Comparison of ENCODE assay signal across 15 cellular contexts in the genomic region with DNA sequence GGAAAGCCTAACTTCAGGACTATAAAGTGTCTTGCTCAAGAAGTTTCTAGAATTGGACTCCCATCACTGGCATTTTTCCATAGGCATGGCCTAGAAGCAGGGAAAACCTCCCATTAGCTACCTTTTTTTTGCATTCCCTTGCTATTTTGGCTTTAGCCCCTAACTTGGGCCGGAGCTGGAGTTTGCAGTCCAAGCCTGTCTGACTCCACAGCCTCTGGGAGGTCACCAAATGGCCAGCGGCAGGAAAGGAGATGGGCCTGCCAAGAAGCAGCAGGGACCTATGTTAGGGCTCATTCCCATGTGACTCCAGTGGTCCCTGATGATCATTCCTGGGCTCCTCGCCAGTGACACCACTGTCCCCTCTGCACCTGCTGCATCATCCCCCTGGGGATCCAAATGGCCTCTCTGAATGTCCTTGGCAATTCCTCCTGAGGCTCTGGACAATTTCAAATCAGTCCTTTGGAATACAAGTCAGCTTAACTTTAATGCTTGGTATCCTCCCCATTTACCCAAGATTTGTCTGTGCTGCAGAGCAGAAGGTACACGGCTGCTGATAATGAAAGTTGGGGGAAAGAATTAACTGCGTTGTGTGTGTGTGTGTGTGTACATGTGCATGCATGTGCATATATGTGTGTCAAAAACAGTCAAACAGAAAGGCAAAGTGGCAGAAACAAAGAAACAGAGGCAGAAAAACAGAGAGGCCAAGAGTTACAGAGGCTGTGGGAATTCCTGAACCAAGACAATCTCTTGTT.
DNase-seq lines count a peak whose midpoint lies in the region; ATAC-seq, FAIRE-seq and TF ChIP-seq lines count a peak whose summit lies in the region.
"Had no signal": no experiment of that assay in that cellular context is flagged by ENCODE, and none has a peak within 500 bp of the region (broad histone marks: within the 10 kb centered on the region; RNA-seq: fewer than 3 reads in every experiment).

No MANE protein-coding gene starts in this region.

- peaks cover 75% of the 10 kb centered on the region for H3K4me1 ChIP-seq in A549
- H3K4me1 ChIP-seq in PC-3 (ENCODE audit: insufficient read depth, low read length), result peaks cover 74% of the 10 kb centered on the region
- H3K4me1 ChIP-seq in gastroesophageal sphincter, result peaks cover 30 to 91% (median 33%) of the 10 kb centered on the region in 3 donors
- peaks cover 13 to 14% of the 10 kb centered on the region in 2 donors for H3K4me1 ChIP-seq in neuronal stem cell (ENCODE audit: control insufficient read depth in 2 of 2, insufficient read depth in 1 of 2, low read depth in 1 of 2, low read length in 2 of 2)

- ATAC-seq in A549 (no peak), PC-3 (no peak), gastroesophageal sphincter (peak; percentile 56), HG02678 (IDR thresholded peaks at IDR 0.05; ENCODE audit: unreplicated experiment) (no peak)
- ATAC-seq in activated CD4-positive, CD25-positive, alpha-beta regulatory T cell treated with anti-CD3 and anti-CD28 coated beads, Interleukin-2, amount 50 U/mL, for 24 hours, result no peak
- no peak for ATAC-seq in activated naive CD4-positive, alpha-beta T cell treated with anti-CD3 and anti-CD28 coated beads, Interleukin-2, amount 50 U/mL, for 72 hours
- ATAC-seq: T-helper 17 cell had no signal

- no peak overlapping the region for H3K14ac ChIP-seq in neuronal stem cell (ENCODE audit: low read length)

- no peak overlapping the region for H4K91ac ChIP-seq in neuronal stem cell (ENCODE audit: low read depth, low read length, poor library complexity)

- no peaks in the 10 kb centered on the region for H3K9me3 ChIP-seq in A549
- H3K9me3 ChIP-seq in PC-3 (ENCODE audit: low read length), result no peaks in the 10 kb centered on the region
- H3K9me3 ChIP-seq in gastroesophageal sphincter, result no peaks in the 10 kb centered on the region
- peaks cover 0 to 3% of the 10 kb centered on the region in 2 donors for H3K9me3 ChIP-seq in neuronal stem cell (replicated peaks in 1 of 2; ENCODE audit: control insufficient read depth in 2 of 2, insufficient read depth in 1 of 2, low read depth in 1 of 2, low read length in 2 of 2)

- no peak overlapping the region for H2BK5ac ChIP-seq in neuronal stem cell (ENCODE audit: low read length)

- no peak for TF ChIP-seq EP300 in A549 (IDR thresholded peaks at IDR 0.05)
- no peak for TF ChIP-seq EP300 in gastroesophageal sphincter (IDR thresholded peaks at IDR 0.05)

- FAIRE-seq in A549 (lab: Jason Lieb, UNC), result no peak

- H3K79me2 ChIP-seq in PC-3 (ENCODE audit: low read length), result no peaks in the 10 kb centered on the region

- no peaks in the 10 kb centered on the region for H3K79me1 ChIP-seq in neuronal stem cell (ENCODE audit: low read depth, low read length)

- H3K18ac ChIP-seq in neuronal stem cell (ENCODE audit: low read length), result peak overlapping the region; percentile 29

- CTCF ChIA-PET in A549 (lab: Yijun Ruan, JAX), result interaction anchor here (0.6 to 1.3 kb wide), 7 partner anchors 8 to 1028 kb away, joined by 3 to 4 read pairs (median 3); no protein-coding TSS in a partner anchor
- CTCF ChIA-PET in PC-3 (lab: Charles Lee), result no interaction called here

- DNase-seq in A549 (ENCODE audit: low read depth in 1 of 2, low spot score in 1 of 2), result no peak
- no peak for DNase-seq in PC-3
- no peak for DNase-seq in neuronal stem cell (ENCODE audit: low spot score)
- DNase-seq in NCI-H1105 treated with DMSO at 0.1 percent for 48 hours (lab: John Stamatoyannopoulos, UW), result no peak
- no peak for DNase-seq in activated naive CD4-positive, alpha-beta T cell treated with anti-CD3 and anti-CD28 coated beads, Interleukin-2, amount 50 U/mL, for 72 hours (ENCODE audit: low spot score in 2 of 2)
- DNase-seq: activated CD4-positive, alpha-beta memory T cell treated with anti-CD3 and anti-CD28 coated beads for 36 hours; activated naive CD4-positive, alpha-beta T cell treated with anti-CD3 and anti-CD28 coated beads, Interleukin-2, amount 50 U/mL, for 16 hours; dermis blood vessel endothelial cell; KG1; NCI-H2107; T-helper 17 cell had no signal

- no peak overlapping the region for H3K4ac ChIP-seq in neuronal stem cell (ENCODE audit: low read length)

- no peak overlapping the region for H3K4me3 ChIP-seq in A549
- no peak overlapping the region for H3K4me3 ChIP-seq in PC-3 (ENCODE audit: low read length)
- no peak overlapping the region for H3K4me3 ChIP-seq in gastroesophageal sphincter
- H3K4me3 ChIP-seq in neuronal stem cell (ENCODE audit: low read length in 2 of 2), result no peak overlapping the region
- H3K4me3 ChIP-seq: lung had no signal

- H3K23ac ChIP-seq in neuronal stem cell (ENCODE audit: low read depth, low read length, poor library complexity), result no peak overlapping the region

- no peak for TF ChIP-seq RAD21 in A549 (conservative IDR thresholded peaks at IDR 0.05 in 1 of 2, IDR thresholded peaks at IDR 0.05 in 1 of 2)

- H3K9me2 ChIP-seq in PC-3 (replicated peaks; ENCODE audit: low read length), result no peaks in the 10 kb centered on the region

- H2BK12ac ChIP-seq in neuronal stem cell (ENCODE audit: low read length), result no peak overlapping the region

- H3K27me3 ChIP-seq in PC-3 (ENCODE audit: low read length) (no peaks in the 10 kb centered on the region), gastroesophageal sphincter (no peaks in the 10 kb centered on the region), neuronal stem cell (ENCODE audit: control insufficient read depth in 3 of 3, insufficient read depth in 3 of 3, low read depth in 1 of 3, low read length in 3 of 3) (peaks cover 0 to 1% (median 0%) of the 10 kb centered on the region in 3 experiments)

- no peak overlapping the region for H2AK5ac ChIP-seq in neuronal stem cell (ENCODE audit: low read depth, low read length)

- peaks cover 7 to 14% of the 10 kb centered on the region in 2 donors for H3K36me3 Mint-ChIP-seq in activated naive CD4-positive, alpha-beta T cell treated with anti-CD3 and anti-CD28 coated beads, Interleukin-2, amount 50 U/mL, for 72 hours
- H3K36me3 Mint-ChIP-seq: activated CD4-positive, alpha-beta memory T cell treated with anti-CD3 and anti-CD28 coated beads for 36 hours had no signal

- BruUV-seq in PC-3 (replicated peaks; lab: Mats Ljungman, UMichigan), result no TSS peak

- no peaks in the 10 kb centered on the region for H3K36me3 ChIP-seq in PC-3 (ENCODE audit: low read depth, low read length)
- no peaks in the 10 kb centered on the region for H3K36me3 ChIP-seq in gastroesophageal sphincter
- no peaks in the 10 kb centered on the region for H3K36me3 ChIP-seq in neuronal stem cell (replicated peaks in 1 of 2; ENCODE audit: control insufficient read depth in 2 of 2, insufficient read depth in 2 of 2, low read length in 2 of 2)

- H2BK120ac ChIP-seq in neuronal stem cell (ENCODE audit: low read depth, low read length), result no peak overlapping the region

- no peak overlapping the region for H3K9ac ChIP-seq in PC-3 (ENCODE audit: low read length)
- H3K9ac ChIP-seq in neuronal stem cell (ENCODE audit: low read depth, low read length, poor library complexity), result no peak overlapping the region

- POLR2A ChIA-PET in A549 (lab: Yijun Ruan, JAX), result interaction anchor here (1.2 to 1.4 kb wide), 2 partner anchors 131 to 133 kb away, joined by 4 to 7 read pairs; no protein-coding TSS in a partner anchor
- POLR2A ChIA-PET in PC-3 (lab: Charles Lee; ENCODE audit: unreplicated experiment), result no interaction called here

- no peak for TF ChIP-seq POLR2A in A549 (IDR thresholded peaks at IDR 0.05; ENCODE audit: low read length)
- no peak for TF ChIP-seq POLR2A in gastroesophageal sphincter (IDR thresholded peaks at IDR 0.05)

- no peak overlapping the region for H4K8ac ChIP-seq in neuronal stem cell (ENCODE audit: low read depth, low read length)

- intact Hi-C loops in PC-3 (cut with micrococcal nuclease), result loop anchor here (10.0 kb wide), 1 partner anchor 399 kb away; no protein-coding TSS in a partner anchor

- H4K20me1 ChIP-seq in PC-3 (ENCODE audit: low read length), result no peaks in the 10 kb centered on the region

- H2AFZ ChIP-seq in PC-3 (ENCODE audit: low read length) (no peak overlapping the region), neuronal stem cell (ENCODE audit: low read length) (no peak overlapping the region)

- no peak for TF ChIP-seq CTCF in A549 (IDR thresholded peaks at IDR 0.05)
- TF ChIP-seq CTCF in PC-3 (conservative IDR thresholded peaks at IDR 0.05; ENCODE audit: low read depth, low read length), result no peak
- TF ChIP-seq CTCF in gastroesophageal sphincter (IDR thresholded peaks at IDR 0.05), result no peak

- peaks cover 5 to 15% of the 10 kb centered on the region in 2 donors for H3K9me3 Mint-ChIP-seq in activated naive CD4-positive, alpha-beta T cell treated with anti-CD3 and anti-CD28 coated beads, Interleukin-2, amount 50 U/mL, for 72 hours
- H3K9me3 Mint-ChIP-seq: activated CD4-positive, alpha-beta memory T cell treated with anti-CD3 and anti-CD28 coated beads for 36 hours had no signal

- WGBS in A549 (ENCODE audit: missing lambda C conversion rate), result 94% methylated on average over 5 of the region's 5 CpGs
- 17 to 63% methylated on average over 3 to 4 of the region's 5 CpGs for WGBS in gastroesophageal sphincter (ENCODE audit: low coverage in 1 of 2), 2 donors
- WGBS in neuronal stem cell (ENCODE audit: extremely low coverage in 2 of 2, insufficient read length in 2 of 2, insufficient replicate concordance in 1 of 2), 2 donors, result no CpG with 5 or more reads among the region's 5 CpGs

- H3F3A ChIP-seq in PC-3 (ENCODE audit: low read length, unreplicated experiment), result peaks cover 7% of the 10 kb centered on the region

- H3K4me2 ChIP-seq in A549 (no peak overlapping the region), PC-3 (ENCODE audit: low read length) (no peak overlapping the region), neuronal stem cell (ENCODE audit: insufficient read depth, low read length, poor library complexity, severe bottlenecking) (no peak overlapping the region)

- H3K27ac ChIP-seq in A549 (peak overlapping the region; percentile 93 to 97), PC-3 (ENCODE audit: low read length) (0 out of 2 replicates have a peak overlapping the region, but pooled peaks have one; percentile 100), gastroesophageal sphincter (peak overlapping the region; percentile 52 to 92 (median 89)), neuronal stem cell (replicated peaks; ENCODE audit: low read length) (no peak overlapping the region)

- H3K27ac Mint-ChIP-seq in activated naive CD4-positive, alpha-beta T cell treated with anti-CD3 and anti-CD28 coated beads, Interleukin-2, amount 50 U/mL, for 72 hours, result no peak overlapping the region
- H3K27ac Mint-ChIP-seq: activated CD4-positive, alpha-beta memory T cell treated with anti-CD3 and anti-CD28 coated beads for 36 hours; T-helper 17 cell had no signal

- peak overlapping the region; percentile 25 for H2BK15ac ChIP-seq in neuronal stem cell (ENCODE audit: low read length)

TF ChIP-seq in A549, 52 proteins besides CTCF, POLR2A, EP300 and RAD21 (continues in another document):
- TF ChIP-seq FOXS1 (CRISPR knock-in tag; IDR thresholded peaks at IDR 0.05) (no peak), HDAC2 (IDR thresholded peaks at IDR 0.05) (no peak)
- TF ChIP-seq, protein P1, sequence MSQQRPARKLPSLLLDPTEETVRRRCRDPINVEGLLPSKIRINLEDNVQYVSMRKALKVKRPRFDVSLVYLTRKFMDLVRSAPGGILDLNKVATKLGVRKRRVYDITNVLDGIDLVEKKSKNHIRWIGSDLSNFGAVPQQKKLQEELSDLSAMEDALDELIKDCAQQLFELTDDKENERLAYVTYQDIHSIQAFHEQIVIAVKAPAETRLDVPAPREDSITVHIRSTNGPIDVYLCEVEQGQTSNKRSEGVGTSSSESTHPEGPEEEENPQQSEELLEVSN (IDR thresholded peaks at IDR 0.05; ENCODE audit: borderline replicate concordance, low read depth), result no peak
